Comparison of ENCODE assay signal across 12 cellular contexts in the genomic region with DNA sequence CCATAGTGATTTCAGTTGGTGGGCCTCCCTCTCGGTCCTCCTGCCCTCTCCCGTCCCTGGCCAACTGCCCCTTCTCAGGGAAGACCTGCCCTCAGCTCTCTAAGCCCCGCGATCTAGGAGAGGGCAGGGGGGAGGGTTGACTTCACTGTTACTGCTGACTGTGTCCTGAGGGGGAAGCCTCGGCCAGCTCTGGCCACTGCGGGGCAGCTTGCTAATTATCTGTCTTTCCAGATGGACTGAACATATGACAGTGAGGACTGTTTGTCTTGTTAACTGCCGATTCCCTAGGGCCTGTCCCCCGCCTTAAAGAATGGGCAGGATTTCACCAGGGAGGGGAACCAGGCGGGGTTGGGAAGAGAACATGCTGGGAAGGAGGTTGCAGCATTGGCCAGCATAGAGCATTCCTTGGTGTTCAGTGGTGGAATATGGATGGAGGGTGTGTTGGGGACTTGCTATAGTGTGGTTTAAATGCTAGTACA. TPM values are rescaled to one million over a fixed set of nuclear protein-coding genes. Genes with fewer than 3 reads are reported as not detected.
DNase-seq lines count a peak whose midpoint lies in the region; ATAC-seq and TF ChIP-seq lines count a peak whose summit lies in the region.
"Had no signal": no experiment of that assay in that cellular context is flagged by ENCODE, and none has a peak within 500 bp of the region (broad histone marks: within the 10 kb centered on the region; RNA-seq: fewer than 3 reads in every experiment).

No MANE protein-coding gene starts in this region.

- H3K4me1 Mint-ChIP-seq in chondrocyte (ENCODE audit: low read depth), result peaks cover 10% of the 10 kb centered on the region
- H3K4me1 Mint-ChIP-seq in T-helper 2 cell treated with Interferon-gamma antibody and Interleukin-4, amounts not matched to agents 5 μg/mL and 100 μg/mL, for 36 hours (ENCODE audit: low read depth), result peaks cover 4% of the 10 kb centered on the region

- no peaks in the 10 kb centered on the region for H3K9me3 ChIP-seq in mesenchymal stem cell (ENCODE audit: control insufficient read depth, low read length)
- H3K9me3 ChIP-seq: tibial nerve had no signal

- H3K36me3 ChIP-seq in ACC112 (ENCODE audit: insufficient read depth, low read length), result no peaks in the 10 kb centered on the region
- peaks cover 15 to 18% of the 10 kb centered on the region in 2 experiments for H3K36me3 ChIP-seq in mesenchymal stem cell (ENCODE audit: control insufficient read depth in 1 of 2, insufficient read depth in 2 of 2, low read depth in 1 of 2, low read length in 2 of 2)

- peak; percentile 27 for TF ChIP-seq CTCF in chondrocyte (IDR thresholded peaks at IDR 0.05)

- no peak overlapping the region for H2BK120ac ChIP-seq in mesenchymal stem cell (ENCODE audit: low read depth, low read length)

- WGBS in mesenchymal stem cell, result 21% methylated on average over 7 of the region's 9 CpGs

- no peaks in the 10 kb centered on the region for H3K9me3 Mint-ChIP-seq in chondrocyte (ENCODE audit: low read depth)
- no peaks in the 10 kb centered on the region for H3K9me3 Mint-ChIP-seq in T-helper 2 cell treated with Interferon-gamma antibody and Interleukin-4, amounts not matched to agents 5 μg/mL and 100 μg/mL, for 36 hours

- no peak overlapping the region for H4K8ac ChIP-seq in mesenchymal stem cell (ENCODE audit: low read length)

- no peaks in the 10 kb centered on the region for H3K27me3 ChIP-seq in ACC112 (ENCODE audit: insufficient read depth, low read length)
- peaks cover 0 to 22% of the 10 kb centered on the region in 2 experiments for H3K27me3 ChIP-seq in mesenchymal stem cell (ENCODE audit: control insufficient read depth in 1 of 2, insufficient read depth in 1 of 2, low read length in 2 of 2)
- H3K27me3 ChIP-seq: tibial nerve had no signal

- H3K4me2 ChIP-seq in mesenchymal stem cell (ENCODE audit: low read length, poor library complexity, severe bottlenecking), result no peak overlapping the region

- H2AK5ac ChIP-seq in mesenchymal stem cell (ENCODE audit: low read length, severe bottlenecking), result no peak overlapping the region

- peak overlapping the region; percentile 52 for H3K27ac Mint-ChIP-seq in chondrocyte (ENCODE audit: unreplicated experiment)
- no peak overlapping the region for H3K27ac Mint-ChIP-seq in T-helper 2 cell treated with Interferon-gamma antibody and Interleukin-4, amounts not matched to agents 5 μg/mL and 100 μg/mL, for 36 hours

- no peak overlapping the region for H3K9ac ChIP-seq in mesenchymal stem cell (ENCODE audit: low read length)

- ATAC-seq in HG02759 (IDR thresholded peaks at IDR 0.05; ENCODE audit: unreplicated experiment) (no peak), HG03432 (IDR thresholded peaks at IDR 0.05; ENCODE audit: unreplicated experiment) (no peak)

- peak overlapping the region; percentile 65 for H4K91ac ChIP-seq in mesenchymal stem cell (ENCODE audit: low read length)

- no peak overlapping the region for H3K4ac ChIP-seq in mesenchymal stem cell (ENCODE audit: low read depth in 1 of 2, low read length in 2 of 2)

- peak overlapping the region; percentile 21 for H3K4me3 Mint-ChIP-seq in chondrocyte (ENCODE audit: unreplicated experiment)
- H3K4me3 Mint-ChIP-seq in T-helper 2 cell treated with Interferon-gamma antibody and Interleukin-4, amounts not matched to agents 5 μg/mL and 100 μg/mL, for 36 hours, result no peak overlapping the region

- H3K4me3 ChIP-seq in ACC112 (ENCODE audit: low read depth, low read length) (no peak overlapping the region), mesenchymal stem cell (ENCODE audit: insufficient read depth in 1 of 2, low read depth in 1 of 2, low read length in 2 of 2) (no peak overlapping the region)
- H3K4me3 ChIP-seq: tibial nerve had no signal

- H3K79me2 ChIP-seq in ACC112 (ENCODE audit: control insufficient read depth, insufficient read depth, low read length, unreplicated experiment), result no peaks in the 10 kb centered on the region

- no peak overlapping the region for H2BK15ac ChIP-seq in mesenchymal stem cell (ENCODE audit: low read depth, poor library complexity, severe bottlenecking)

- H3K36me3 Mint-ChIP-seq in chondrocyte (ENCODE audit: low read depth), result peaks cover 8% of the 10 kb centered on the region
- H3K36me3 Mint-ChIP-seq in T-helper 2 cell treated with Interferon-gamma antibody and Interleukin-4, amounts not matched to agents 5 μg/mL and 100 μg/mL, for 36 hours (ENCODE audit: low read depth), result peaks cover 17% of the 10 kb centered on the region

- no peak overlapping the region for H3K14ac ChIP-seq in mesenchymal stem cell (ENCODE audit: low read length in 2 of 2)

- H3K79me1 ChIP-seq in mesenchymal stem cell (replicated peaks; ENCODE audit: low read length, poor library complexity, severe bottlenecking), result peaks cover 7% of the 10 kb centered on the region

- H2BK5ac ChIP-seq in mesenchymal stem cell (ENCODE audit: low read depth, low read length, poor library complexity, severe bottlenecking), result no peak overlapping the region

- H3K23ac ChIP-seq in mesenchymal stem cell (ENCODE audit: low read length in 2 of 2), result no peak overlapping the region

- DNase-seq in NCI-H146 treated with DMSO at 0.1 percent for 48 hours (lab: John Stamatoyannopoulos, UW; ENCODE audit: unreplicated experiment), result peak; percentile 54
- no peak for DNase-seq in chondrocyte (ENCODE audit: low spot score)
- peak; percentile 40 for DNase-seq in mesenchymal stem cell
- no peak for DNase-seq in T-helper 2 cell treated with Interferon-gamma antibody and Interleukin-4, amounts not matched to agents 5 μg/mL and 100 μg/mL, for 36 hours (ENCODE audit: low spot score)
- DNase-seq in EL, result no peak
- DNase-seq: activated T-cell treated with anti-CD3 and anti-CD28 coated beads, Interleukin-2, amount 50 U/mL, for 1 hour; NCI-H2107; stimulated activated CD4-positive, alpha-beta T cell treated with anti-CD3 and anti-CD28 coated beads, Interleukin-2, amount 100 ng/mL, for 24 hours had no signal

- peak overlapping the region; percentile 64 to 75 for H3K18ac ChIP-seq in mesenchymal stem cell (ENCODE audit: low read depth in 1 of 2, low read length in 2 of 2)

- peaks cover 18% of the 10 kb centered on the region for H3K4me1 ChIP-seq in ACC112 (ENCODE audit: control insufficient read depth, insufficient read depth, low read length, unreplicated experiment)
- peaks cover 4% of the 10 kb centered on the region for H3K4me1 ChIP-seq in mesenchymal stem cell (ENCODE audit: control insufficient read depth, insufficient read depth, low read depth, low read length)

- no peaks in the 10 kb centered on the region for H3K27me3 Mint-ChIP-seq in chondrocyte (ENCODE audit: low read depth)
- H3K27me3 Mint-ChIP-seq in T-helper 2 cell treated with Interferon-gamma antibody and Interleukin-4, amounts not matched to agents 5 μg/mL and 100 μg/mL, for 36 hours (ENCODE audit: low read depth), result no peaks in the 10 kb centered on the region

- H2BK12ac ChIP-seq in mesenchymal stem cell (ENCODE audit: low read length in 2 of 2), result no peak overlapping the region

- H3K27ac ChIP-seq in ACC112 (ENCODE audit: low read depth, low read length) (no peak overlapping the region), mesenchymal stem cell (ENCODE audit: low read length, poor library complexity, severe bottlenecking) (no peak overlapping the region)

- peak overlapping the region; percentile 6 for H2AFZ ChIP-seq in ACC112 (ENCODE audit: low read length, unreplicated experiment)
- H2AFZ ChIP-seq in mesenchymal stem cell (ENCODE audit: low read depth, low read length), result no peak overlapping the region

RNA-seq across cellular contexts. Expression of gene NIPAL3, which starts 22.9 kb away (rescaled TPM):
- 27.1 to 35.3 TPM (median 29.3 TPM) in 3 replicates for total RNA-seq in chondrocyte
- 21.6 TPM for polyA plus RNA-seq in mesenchymal stem cell (2013, experiment 1 of 2)
- 21.8 TPM for polyA plus RNA-seq in mesenchymal stem cell (2013, experiment 2 of 2)

RNA-seq across cellular contexts. Expression of gene STPG1, which starts 24.9 kb away (rescaled TPM):
- total RNA-seq in chondrocyte, result 5.0 to 6.8 TPM (median 5.8 TPM) in 3 replicates
- 9.8 TPM for polyA plus RNA-seq in mesenchymal stem cell (2013, experiment 1 of 2)
- polyA plus RNA-seq in mesenchymal stem cell (2013, experiment 2 of 2), result 8.9 TPM

Comparison
In these comparisons a context has a peak if more than half of its experiments do, and no peak if none do; other contexts are left out.
1. DNase-seq: peak in NCI-H146 treated with DMSO at 0.1 percent for 48 hours (single experiment) and mesenchymal stem cell (single experiment); none in chondrocyte (single experiment), T-helper 2 cell treated with Interferon-gamma antibody and Interleukin-4, amounts not matched to agents 5 μg/mL and 100 μg/mL, for 36 hours (single experiment) and EL (single experiment).